21 cellular contexts compared by ENCODE assay signal in the genomic region with DNA sequence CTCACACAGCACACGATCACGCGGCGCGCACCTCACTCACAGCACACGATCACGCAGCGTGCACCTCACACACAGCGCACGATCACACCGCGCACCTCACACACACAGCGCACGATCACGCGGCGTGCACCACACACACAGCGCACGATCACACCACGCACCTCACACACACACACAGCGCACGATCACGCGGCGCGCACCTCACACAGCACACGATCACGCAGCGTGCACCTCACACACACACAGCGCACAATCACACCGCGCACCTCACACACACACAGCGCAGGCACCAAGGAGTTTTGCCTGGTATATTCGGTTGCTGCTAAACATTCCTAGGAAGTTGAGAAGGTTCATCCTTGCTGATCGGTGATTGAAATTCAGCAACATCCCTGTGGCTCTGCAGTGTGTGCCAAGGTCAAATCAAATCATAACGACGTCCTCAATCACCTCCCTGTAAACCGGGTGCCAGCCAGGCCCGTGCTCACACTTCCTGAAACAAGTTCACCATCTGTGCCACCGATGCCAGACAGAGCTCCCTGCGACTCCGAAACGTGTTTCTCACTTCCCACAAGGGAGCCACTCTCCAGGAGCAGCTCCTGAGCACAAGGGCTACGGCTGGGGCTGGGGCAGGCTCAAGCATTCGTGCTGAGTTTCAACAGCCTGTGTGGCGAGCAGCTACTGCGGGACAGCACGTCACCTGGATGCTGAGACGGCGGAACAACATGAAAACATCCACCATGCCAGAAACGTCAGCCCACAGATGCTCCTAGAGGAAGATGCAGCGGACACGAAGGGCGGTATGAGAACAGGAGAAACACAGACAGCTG. TPM values are rescaled to one million over a fixed set of nuclear protein-coding genes. Genes with fewer than 3 reads are reported as not detected.
DNase-seq lines count a peak whose midpoint lies in the region; FAIRE-seq and TF ChIP-seq lines count a peak whose summit lies in the region.
"Had no signal": no experiment of that assay in that cellular context is flagged by ENCODE, and none has a peak within 500 bp of the region (broad histone marks: within the 10 kb centered on the region; RNA-seq: fewer than 3 reads in every experiment).

No MANE protein-coding gene starts in this region.

- H3K4me2 ChIP-seq in H1 (ENCODE audit: insufficient read depth in 1 of 2, low read depth in 2 of 2, low read length in 2 of 2) (no peak overlapping the region), osteoblast (ENCODE audit: insufficient read depth, low read length) (no peak overlapping the region)

- H4K20me1 ChIP-seq in H1 (replicated peaks in 1 of 2; ENCODE audit: control insufficient read depth in 1 of 2, insufficient read depth in 2 of 2, low read length in 2 of 2): peaks cover 16 to 41% of the 10 kb centered on the region in 2 experiments
- peaks cover 9% of the 10 kb centered on the region for H4K20me1 ChIP-seq in osteoblast (ENCODE audit: insufficient read depth, low read length)

- H3K9ac ChIP-seq in H1 (replicated peaks in 1 of 4; ENCODE audit: extremely low read depth in 1 of 4, low read depth in 3 of 4, low read length in 3 of 4): no peak overlapping the region

- peak overlapping the region; percentile 34 for H3K27ac Mint-ChIP-seq in activated naive CD4-positive, alpha-beta T cell treated with anti-CD3 and anti-CD28 coated beads for 36 hours
- H3K27ac Mint-ChIP-seq: activated CD4-positive, alpha-beta T cell treated with anti-CD3 and anti-CD28 coated beads for 36 hours had no signal

- H3K23me2 ChIP-seq in H1 (ENCODE audit: low read depth, low read length): no peaks in the 10 kb centered on the region

- H3K4ac ChIP-seq in H1 (replicated peaks; ENCODE audit: insufficient read length, low read depth, low read length): no peak overlapping the region

- intact Hi-C loops in activated naive CD4-positive, alpha-beta T cell treated with anti-CD3 and anti-CD28 coated beads for 36 hours (cut with micrococcal nuclease): no loop called here
- intact Hi-C loops in prostate gland (cut with DNase I): no loop called here

- H3K79me2 ChIP-seq in H1 (ENCODE audit: control insufficient read depth in 1 of 2, insufficient read depth in 2 of 2, low read length in 2 of 2) (peaks cover 0 to 40% of the 10 kb centered on the region in 2 experiments; a peak in 2 of 4 replicates), osteoblast (ENCODE audit: insufficient read depth, low read length) (peaks cover 26% of the 10 kb centered on the region)

- no peak overlapping the region for H4K8ac ChIP-seq in H1 (ENCODE audit: extremely low read depth, insufficient read depth, low read length)

- POLR2A ChIA-PET in H1 (lab: Charles Lee; ENCODE audit: partially characterized antibody): interaction anchor here (0.9 to 1.8 kb wide), 6 partner anchors 10 to 29 kb away, joined by 5 to 11 read pairs (median 5); no protein-coding TSS in a partner anchor

- no peak overlapping the region for H4K5ac ChIP-seq in H1 (ENCODE audit: insufficient read length, low read depth, low read length)

- no peak for TF ChIP-seq CTCF in H1 (IDR thresholded peaks at IDR 0.05; ENCODE audit: control extremely low read depth in 1 of 3, insufficient read depth in 1 of 3, low read depth in 1 of 3, low read length in 3 of 3)
- no peak for TF ChIP-seq CTCF in osteoblast (IDR thresholded peaks at IDR 0.05; ENCODE audit: extremely low read depth, low read depth, low read length)
- TF ChIP-seq CTCF in prostate gland (IDR thresholded peaks at IDR 0.05): no peak

- FAIRE-seq in H1 (lab: Jason Lieb, UNC): no peak
- FAIRE-seq: endometrium had no signal

- no peak overlapping the region for H3K4me3 ChIP-seq in H1 (ENCODE audit: extremely low read depth in 1 of 4, insufficient read depth in 2 of 4, low read depth in 3 of 4, low read length in 4 of 4)
- H3K4me3 ChIP-seq in osteoblast (ENCODE audit: insufficient read depth, low read length): no peak overlapping the region
- no peak overlapping the region for H3K4me3 ChIP-seq in prostate gland
- H3K4me3 ChIP-seq: thyroid gland had no signal

- H3K23ac ChIP-seq in H1 (ENCODE audit: insufficient read length): no peak overlapping the region

- H4K91ac ChIP-seq in H1 (replicated peaks; ENCODE audit: insufficient read length, low read length): no peak overlapping the region

- no peak overlapping the region for H2AFZ ChIP-seq in H1 (ENCODE audit: low read length)
- H2AFZ ChIP-seq in osteoblast (ENCODE audit: low read length): no peak overlapping the region

- peaks cover 14% of the 10 kb centered on the region; the same call in 1 of the 2 replicates for H3K79me1 ChIP-seq in H1 (ENCODE audit: low read depth, low read length)

- H2BK15ac ChIP-seq in H1 (ENCODE audit: low read length): no peak overlapping the region

- H3K27me3 ChIP-seq in H1 (replicated peaks in 1 of 4; ENCODE audit: control insufficient read depth in 3 of 4, extremely low read depth in 1 of 4, insufficient read depth in 3 of 4, low read length in 3 of 4) (no peaks in the 10 kb centered on the region), osteoblast (ENCODE audit: insufficient read depth, low read length) (no peaks in the 10 kb centered on the region), prostate gland (replicated peaks; ENCODE audit: insufficient read depth) (no peaks in the 10 kb centered on the region)
- H3K27me3 ChIP-seq: thyroid gland had no signal

- no peak overlapping the region for H3K4me3 Mint-ChIP-seq in activated naive CD4-positive, alpha-beta T cell treated with anti-CD3 and anti-CD28 coated beads for 36 hours
- H3K4me3 Mint-ChIP-seq: activated CD4-positive, alpha-beta T cell treated with anti-CD3 and anti-CD28 coated beads for 36 hours; memory B cell had no signal

- H3K9me3 ChIP-seq in H1 (ENCODE audit: insufficient read depth in 2 of 2, low read depth in 1 of 2, low read length in 1 of 2) (no peaks in the 10 kb centered on the region), osteoblast (ENCODE audit: low read depth, low read length) (no peaks in the 10 kb centered on the region), prostate gland (no peaks in the 10 kb centered on the region)
- H3K9me3 ChIP-seq: thyroid gland had no signal

- H2BK20ac ChIP-seq in H1 (ENCODE audit: low read length): no peak overlapping the region

- no peaks in the 10 kb centered on the region for H3K27me3 Mint-ChIP-seq in activated naive CD4-positive, alpha-beta T cell treated with anti-CD3 and anti-CD28 coated beads for 36 hours (ENCODE audit: low read depth)
- H3K27me3 Mint-ChIP-seq: activated CD4-positive, alpha-beta T cell treated with anti-CD3 and anti-CD28 coated beads for 36 hours; memory B cell had no signal

- no peaks in the 10 kb centered on the region for H3K4me1 ChIP-seq in H1 (replicated peaks in 1 of 4; ENCODE audit: control insufficient read depth in 3 of 4, insufficient read depth in 4 of 4, low read length in 3 of 4)
- H3K4me1 ChIP-seq in osteoblast (ENCODE audit: insufficient read depth, low read length): no peaks in the 10 kb centered on the region
- H3K4me1 ChIP-seq in prostate gland (replicated peaks): no peaks in the 10 kb centered on the region

- H3K9me3 Mint-ChIP-seq in activated naive CD4-positive, alpha-beta T cell treated with anti-CD3 and anti-CD28 coated beads for 36 hours: no peaks in the 10 kb centered on the region

- 91% methylated on average over 54 of the region's 54 CpGs; no CpG with 5 or more reads in 1 of the 2 experiments for WGBS in H1 (ENCODE audit: extremely low coverage in 1 of 2, insufficient coverage in 1 of 2, insufficient read length in 1 of 2, insufficient replicate concordance in 2 of 2, low coverage in 1 of 2, low lambda C conversion rate in 2 of 2, missing lambda C conversion rate in 1 of 2), 2 experiments
- WGBS in prostate gland: 92% methylated on average over 54 of the region's 54 CpGs

- no peak overlapping the region for H2AK5ac ChIP-seq in H1 (ENCODE audit: low read depth, low read length)

- H3K56ac ChIP-seq in H1 (replicated peaks; ENCODE audit: insufficient read length, low read depth, low read length): no peak overlapping the region

- TF ChIP-seq RAD21 in H1 (IDR thresholded peaks at IDR 0.05 in 1 of 2, conservative IDR thresholded peaks at IDR 0.05 in 1 of 2; ENCODE audit: low read depth in 2 of 2, low read length in 2 of 2): no peak

- H3K14ac ChIP-seq in H1 (ENCODE audit: insufficient read length): no peak overlapping the region

- CTCF ChIA-PET in activated naive CD4-positive, alpha-beta T cell treated with anti-CD3 and anti-CD28 coated beads for 36 hours (lab: Charles Lee): interaction anchor here (1.1 kb wide), 1 partner anchor 218 kb away, joined by 3 read pairs; no protein-coding TSS in a partner anchor
- CTCF ChIA-PET in H1 (lab: Charles Lee; ENCODE audit: partially characterized antibody): interaction anchor here (0.7 to 2.5 kb wide), 3 partner anchors 10 to 16 kb away, joined by 3 to 10 read pairs (median 3); no protein-coding TSS in a partner anchor

- peaks cover 30 to 78% (median 59%) of the 10 kb centered on the region in 4 experiments; a peak in 7 of 8 replicates for H3K36me3 ChIP-seq in H1 (ENCODE audit: control insufficient read depth in 2 of 4, insufficient read depth in 4 of 4, low read length in 3 of 4)
- peaks cover 49% of the 10 kb centered on the region for H3K36me3 ChIP-seq in osteoblast (ENCODE audit: insufficient read depth, low read length)
- peaks cover 1 to 5% of the 10 kb centered on the region in 2 donors for H3K36me3 ChIP-seq in prostate gland

- no peak overlapping the region; the same call in 1 of the 2 replicates for H2BK5ac ChIP-seq in H1 (ENCODE audit: low read depth, low read length)

- no peak for DNase-seq in activated naive CD4-positive, alpha-beta T cell treated with anti-CD3 and anti-CD28 coated beads for 36 hours
- DNase-seq in activated naive CD4-positive, alpha-beta T cell (lab: John Stamatoyannopoulos, UW): no peak
- DNase-seq in NCI-H1694 (lab: John Stamatoyannopoulos, UW) (peak; percentile 69), H1 (ENCODE audit: low read depth in 1 of 2, low spot score in 2 of 2) (no peak), osteoblast (ENCODE audit: insufficient read length, low spot score, missing footprints) (peak; percentile 55), DMS 273 (lab: John Stamatoyannopoulos, UW; ENCODE audit: unreplicated experiment) (no peak), prostate gland (ENCODE audit: low spot score) (no peak)
- DNase-seq in stimulated activated naive CD4-positive, alpha-beta T cell treated with Interleukin-2 at 50 U/mL for 16 hours (lab: John Stamatoyannopoulos, UW): no peak
- DNase-seq: ACHN; activated CD4-positive, alpha-beta T cell treated with anti-CD3 and anti-CD28 coated beads for 36 hours; cortex of kidney; GF-D8; KG1; MM.1S; NCI-H526 treated with DMSO at 0.1 percent for 48 hours; nucleus accumbens; stimulated activated CD4-positive, alpha-beta T cell treated with anti-CD3 and anti-CD28 coated beads, Interleukin-4, amount 100 ng/mL, for 1 hour; stimulated activated naive CD4-positive, alpha-beta T cell; thyroid gland had no signal

- H3K27ac ChIP-seq in H1 (ENCODE audit: low read depth, low read length): no peak overlapping the region
- no peak overlapping the region for H3K27ac ChIP-seq in osteoblast (ENCODE audit: low read depth, low read length)
- H3K27ac ChIP-seq in prostate gland: no peak overlapping the region
- H3K27ac ChIP-seq: thyroid gland had no signal

- no peak overlapping the region for H2BK120ac ChIP-seq in H1 (replicated peaks; ENCODE audit: low read depth, low read length)

- peaks cover 3% of the 10 kb centered on the region for H3K4me1 Mint-ChIP-seq in activated naive CD4-positive, alpha-beta T cell treated with anti-CD3 and anti-CD28 coated beads for 36 hours (ENCODE audit: low read depth)
- H3K4me1 Mint-ChIP-seq: activated CD4-positive, alpha-beta T cell treated with anti-CD3 and anti-CD28 coated beads for 36 hours had no signal

- H2BK12ac ChIP-seq in H1 (ENCODE audit: low read depth, low read length): peak overlapping the region; percentile 60; the same call in 1 of the 2 replicates

- H3K36me3 Mint-ChIP-seq in activated naive CD4-positive, alpha-beta T cell treated with anti-CD3 and anti-CD28 coated beads for 36 hours (ENCODE audit: low read depth): peaks cover 56% of the 10 kb centered on the region

- TF ChIP-seq EP300 in H1 (IDR thresholded peaks at IDR 0.05; ENCODE audit: borderline replicate concordance in 1 of 2, low read depth in 2 of 2, low read length in 2 of 2): no peak

- no peak overlapping the region for H3K18ac ChIP-seq in H1 (ENCODE audit: extremely low read depth, low read length)

- TF ChIP-seq POLR2A in H1 (IDR thresholded peaks at IDR 0.05; ENCODE audit: control extremely low read depth in 1 of 2, low read depth in 2 of 2, low read length in 2 of 2) (no peak), prostate gland (IDR thresholded peaks at IDR 0.05) (no peak)

RNA-seq across cellular contexts. Expression of gene WDR4, which starts 30.2 kb away (rescaled TPM):
- total RNA-seq in activated naive CD4-positive, alpha-beta T cell treated with anti-CD3 and anti-CD28 coated beads for 36 hours: 10 to 100 TPM; 38.6 to 38.7 TPM
- 43.1 and 47.8 TPM in 2 replicates for total RNA-seq in H1 (2021; fragmentation: NEBNext Ultra II Directional; extraction: Animal tissue kit (Norgen Biotek cat#: 25700))
- polyA plus RNA-seq in H1 (2011; rRNA removed): 28.9 and 45.5 TPM in 2 replicates
- 35.0 TPM for polyA plus RNA-seq in H1 (2011; cell fraction: cytosol; rRNA removed)
- polyA plus RNA-seq in H1 (2011; cell fraction: nucleus; rRNA removed): 77.6 TPM
- polyA plus RNA-seq in H1 (2012, experiment 1 of 2): 25.0 to 41.3 TPM (median 37.5 TPM) in 4 replicates
- polyA plus RNA-seq in H1 (2012, experiment 2 of 2): 25.2 TPM
- polyA plus RNA-seq in H1 (2013, experiment 1 of 2): 19.7 TPM
- 20.5 TPM for polyA plus RNA-seq in H1 (2013, experiment 2 of 2)
- polyA minus RNA-seq in H1 (2011; rRNA and poly(A)+ RNA removed): 47.7 and 48.4 TPM in 2 replicates
- polyA minus RNA-seq in H1 (2011; cell fraction: cytosol; rRNA and poly(A)+ RNA removed): 20.1 TPM
- polyA minus RNA-seq in H1 (2011; cell fraction: nucleus; rRNA and poly(A)+ RNA removed): 70.6 TPM
- total RNA-seq in osteoblast (8.0 and 10.1 TPM in 2 replicates), prostate gland (10 to 100 TPM in 1 of 2 donors, 1 to 10 TPM in 1; 7.0 to 11.9 TPM)

RNA-seq across cellular contexts. Expression of gene NDUFV3, which starts 44.0 kb away (rescaled TPM):
- 10 to 100 TPM; 11.5 to 12.5 TPM for total RNA-seq in activated naive CD4-positive, alpha-beta T cell treated with anti-CD3 and anti-CD28 coated beads for 36 hours
- 44.4 and 47.1 TPM in 2 replicates for total RNA-seq in H1 (2021; fragmentation: NEBNext Ultra II Directional; extraction: Animal tissue kit (Norgen Biotek cat#: 25700))
- 17.0 and 18.2 TPM in 2 replicates for polyA plus RNA-seq in H1 (2011; rRNA removed)
- polyA plus RNA-seq in H1 (2011; cell fraction: cytosol; rRNA removed): 23.3 TPM
- polyA plus RNA-seq in H1 (2011; cell fraction: nucleus; rRNA removed): 23.3 TPM
- polyA plus RNA-seq in H1 (2012, experiment 1 of 2): 27.5 to 34.5 TPM (median 31.8 TPM) in 4 replicates
- polyA plus RNA-seq in H1 (2012, experiment 2 of 2): 22.5 TPM
- 40.8 TPM for polyA plus RNA-seq in H1 (2013, experiment 1 of 2)
- polyA plus RNA-seq in H1 (2013, experiment 2 of 2): 37.8 TPM
- 12.9 and 14.9 TPM in 2 replicates for polyA minus RNA-seq in H1 (2011; rRNA and poly(A)+ RNA removed)
- polyA minus RNA-seq in H1 (2011; cell fraction: cytosol; rRNA and poly(A)+ RNA removed): 19.4 TPM
- polyA minus RNA-seq in H1 (2011; cell fraction: nucleus; rRNA and poly(A)+ RNA removed): 12.8 TPM
- total RNA-seq in osteoblast: 65.1 and 66.2 TPM in 2 replicates
- 10 to 100 TPM; 33.2 to 42.1 TPM for total RNA-seq in prostate gland

Comparison
In these comparisons a context has a peak if more than half of its experiments do, and no peak if none do; other contexts are left out.
1. DNase-seq: peak in NCI-H1694 (single experiment) and osteoblast (single experiment); none in activated naive CD4-positive, alpha-beta T cell treated with anti-CD3 and anti-CD28 coated beads for 36 hours (single experiment), activated naive CD4-positive, alpha-beta T cell (0 of 4), H1 (0 of 2), stimulated activated naive CD4-positive, alpha-beta T cell treated with Interleukin-2 at 50 U/mL for 16 hours (single experiment), DMS 273 (single experiment) and prostate gland (single experiment).